16 cellular contexts compared by ENCODE assay signal in genomic region chr4:84727491-84727890, GRCh38.
A peak's percentile ranks its signal among the peaks of the same experiment; 100 is the strongest.
DNase-seq lines count a peak whose midpoint lies in the region; ATAC-seq and TF ChIP-seq lines count a peak whose summit lies in the region.
"Had no signal": no experiment of that assay in that cellular context is flagged by ENCODE, and none has a peak within 500 bp of the region (broad histone marks: within the 10 kb centered on the region; RNA-seq: fewer than 3 reads in every experiment).

No MANE protein-coding gene starts in this region.

- no peak overlapping the region for H3K4me3 Mint-ChIP-seq in WTC11
- H3K4me3 Mint-ChIP-seq: CD4-positive, alpha-beta T cell; HFFc6 had no signal

- no peak overlapping the region for H3K27ac ChIP-seq in BLaER1
- H3K27ac ChIP-seq in neutrophil = peak overlapping the region; percentile 41

- H3K4me3 ChIP-seq in BLaER1 = no peak overlapping the region
- peak overlapping the region; percentile 62 for H3K4me3 ChIP-seq in Loucy (ENCODE audit: low read length, poor library complexity, severe bottlenecking)
- no peak overlapping the region for H3K4me3 ChIP-seq in neutrophil (ENCODE audit: low read depth in 1 of 2, low read length in 1 of 2)

- ATAC-seq in WTC11 = no peak
- ATAC-seq in HG02610 (IDR thresholded peaks at IDR 0.05; ENCODE audit: unreplicated experiment) = no peak

- H3K27me3 ChIP-seq in BLaER1 (no peaks in the 10 kb centered on the region), Loucy (ENCODE audit: insufficient read depth, low read length, poor library complexity, severe bottlenecking) (no peaks in the 10 kb centered on the region), neutrophil (no peaks in the 10 kb centered on the region)

- H3K4me1 Mint-ChIP-seq in WTC11 = no peaks in the 10 kb centered on the region

- H3K4me1 ChIP-seq in BLaER1 = peaks cover 11% of the 10 kb centered on the region; the same call in 1 of the 2 replicates
- H3K4me1 ChIP-seq in Loucy (ENCODE audit: insufficient read depth, low read length, poor library complexity, severe bottlenecking) = peaks cover 51% of the 10 kb centered on the region
- peaks cover 0 to 6% of the 10 kb centered on the region in 2 experiments for H3K4me1 ChIP-seq in neutrophil (ENCODE audit: control insufficient read depth in 1 of 2, insufficient read depth in 1 of 2, low read depth in 1 of 2, low read length in 1 of 2)

- H3K9me3 ChIP-seq in BLaER1 (no peaks in the 10 kb centered on the region), Loucy (ENCODE audit: insufficient read depth, low read depth, low read length) (no peaks in the 10 kb centered on the region), neutrophil (no peaks in the 10 kb centered on the region)

- POLR2A ChIA-PET in WTC11 (lab: Charles Lee) = interaction anchor here (0.5 kb wide), 1 partner anchor 10 kb away, joined by 5 read pairs; no protein-coding TSS in a partner anchor

- H3K27me3 Mint-ChIP-seq in WTC11 (ENCODE audit: low read depth) = no peaks in the 10 kb centered on the region
- H3K27me3 Mint-ChIP-seq: CD4-positive, alpha-beta T cell had no signal

- H3K4me2 ChIP-seq in BLaER1 (0 out of 2 replicates have a peak overlapping the region, but pooled peaks have one; percentile 2), Loucy (ENCODE audit: low read depth, low read length, poor library complexity, severe bottlenecking) (peak overlapping the region; percentile 74)

- CTCF ChIA-PET in WTC11 (lab: Charles Lee) = no interaction called here

- no peak overlapping the region for H2AFZ ChIP-seq in Loucy (ENCODE audit: low read length)

- peaks cover 25% of the 10 kb centered on the region for H3K36me3 Mint-ChIP-seq in WTC11

- H3K79me2 ChIP-seq in Loucy (ENCODE audit: insufficient read depth, low read length) = no peaks in the 10 kb centered on the region

- peak overlapping the region; percentile 69; the same call in 1 of the 2 replicates for H3K27ac Mint-ChIP-seq in WTC11
- H3K27ac Mint-ChIP-seq: CD4-positive, alpha-beta T cell had no signal

- H3F3A ChIP-seq in Loucy (ENCODE audit: low read depth) = peaks cover 2% of the 10 kb centered on the region; the same call in 1 of the 2 replicates

- DNase-seq in WTC11 (ENCODE audit: low spot score) (no peak), NCI-H446 treated with DMSO at 0.1 percent for 48 hours (lab: John Stamatoyannopoulos, UW) (no peak), GOT3 (lab: John Stamatoyannopoulos, UW) (no peak)
- DNase-seq: 8988T; C1 segment of cervical spinal cord; Calu3; CD4-positive, alpha-beta T cell; DMS 273 treated with DMSO at 0.1 percent for 48 hours; GDM1; HCEC 1CT; HFFc6; KBM-7 had no signal

- no peaks in the 10 kb centered on the region for H3K9me2 ChIP-seq in Loucy (replicated peaks; ENCODE audit: low read depth, low read length)

- no peaks in the 10 kb centered on the region for H4K20me1 ChIP-seq in BLaER1
- no peaks in the 10 kb centered on the region for H4K20me1 ChIP-seq in Loucy (ENCODE audit: insufficient read depth, low read length, poor library complexity, severe bottlenecking)

- TF ChIP-seq CTCF in Loucy (conservative IDR thresholded peaks at IDR 0.05; ENCODE audit: low read length) = no peak
- TF ChIP-seq CTCF in WTC11 (IDR thresholded peaks at IDR 0.05) = no peak
- no peak for TF ChIP-seq CTCF in neutrophil (IDR thresholded peaks at IDR 0.05)

- H3K9ac ChIP-seq in BLaER1 (no peak overlapping the region), Loucy (ENCODE audit: low read depth, low read length, poor library complexity, severe bottlenecking) (peak overlapping the region; percentile 25)

- H3K9me3 Mint-ChIP-seq in WTC11 = no peaks in the 10 kb centered on the region
- H3K9me3 Mint-ChIP-seq: CD4-positive, alpha-beta T cell; HFFc6 had no signal

- H3K36me3 ChIP-seq in BLaER1 (peaks cover 20% of the 10 kb centered on the region), Loucy (ENCODE audit: insufficient read depth, low read length) (peaks cover 6% of the 10 kb centered on the region; the same call in 1 of the 2 replicates), neutrophil (peaks cover 57% of the 10 kb centered on the region)

TF ChIP-seq in WTC11, 78 proteins besides CTCF, POLR2A, EP300 and RAD21:
- TF ChIP-seq E2F1 (CRISPR knock-in tag; IDR thresholded peaks at IDR 0.05) = no peak
- no peak for TF ChIP-seq USF1 (CRISPR knock-in tag; IDR thresholded peaks at IDR 0.05)
- no peak for TF ChIP-seq NR1H2 (CRISPR knock-in tag; IDR thresholded peaks at IDR 0.05)
- TF ChIP-seq ATF1 (CRISPR knock-in tag; IDR thresholded peaks at IDR 0.05) = no peak
- TF ChIP-seq CDX4 (CRISPR knock-in tag; IDR thresholded peaks at IDR 0.05; ENCODE audit: borderline replicate concordance) = no peak
- no peak for TF ChIP-seq ZNF423 (CRISPR knock-in tag; IDR thresholded peaks at IDR 0.05)
- TF ChIP-seq ARID4B (CRISPR knock-in tag; IDR thresholded peaks at IDR 0.05; ENCODE audit: borderline replicate concordance) = no peak
- TF ChIP-seq ELF4 (CRISPR knock-in tag; IDR thresholded peaks at IDR 0.05; ENCODE audit: low read depth) = no peak
- TF ChIP-seq HMGA2 (CRISPR knock-in tag; IDR thresholded peaks at IDR 0.05) = no peak
